ENCODE assay signal across 1 cellular context in the genomic region with DNA sequence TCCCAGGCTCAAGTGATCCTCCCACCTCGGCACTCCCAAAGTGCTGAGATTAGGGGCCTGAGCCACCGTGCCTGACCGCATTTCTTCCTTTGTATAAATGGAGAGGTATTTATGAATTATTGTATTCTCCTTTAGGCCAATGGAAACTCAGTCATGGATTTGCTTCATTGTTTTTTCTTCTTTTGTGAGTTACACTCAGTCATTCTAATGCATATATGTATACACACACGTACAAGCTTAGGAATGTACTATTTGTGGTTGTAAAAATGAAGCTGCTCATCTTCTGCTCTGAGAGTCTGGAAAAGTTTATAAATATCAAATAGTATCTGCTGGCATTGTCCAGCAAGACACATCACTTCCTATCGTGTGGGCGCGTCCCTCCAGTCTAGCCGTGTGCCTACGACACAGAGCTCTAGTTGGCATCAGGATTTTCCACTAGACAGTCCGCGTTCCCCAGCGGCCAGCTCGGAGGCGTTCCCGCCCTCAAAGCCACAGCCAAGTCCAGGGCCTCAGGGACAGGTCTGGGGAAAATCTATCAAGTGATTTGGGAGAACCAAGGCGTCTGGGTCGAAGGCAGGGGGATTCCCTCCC.
TF ChIP-seq lines count a peak whose summit lies in the region.

No MANE protein-coding gene starts in this region.

TF ChIP-seq in SK-N-SH, 30 proteins besides CTCF, POLR2A, EP300 and RAD21 (continued from another document):
- TF ChIP-seq, protein P1, sequence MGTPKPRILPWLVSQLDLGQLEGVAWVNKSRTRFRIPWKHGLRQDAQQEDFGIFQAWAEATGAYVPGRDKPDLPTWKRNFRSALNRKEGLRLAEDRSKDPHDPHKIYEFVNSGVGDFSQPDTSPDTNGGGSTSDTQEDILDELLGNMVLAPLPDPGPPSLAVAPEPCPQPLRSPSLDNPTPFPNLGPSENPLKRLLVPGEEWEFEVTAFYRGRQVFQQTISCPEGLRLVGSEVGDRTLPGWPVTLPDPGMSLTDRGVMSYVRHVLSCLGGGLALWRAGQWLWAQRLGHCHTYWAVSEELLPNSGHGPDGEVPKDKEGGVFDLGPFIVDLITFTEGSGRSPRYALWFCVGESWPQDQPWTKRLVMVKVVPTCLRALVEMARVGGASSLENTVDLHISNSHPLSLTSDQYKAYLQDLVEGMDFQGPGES (IDR thresholded peaks at IDR 0.05; ENCODE audit: low read depth, low read length), result no peak
- TF ChIP-seq SIN3A (IDR thresholded peaks at IDR 0.05; ENCODE audit: borderline replicate concordance, low read depth, low read length), result no peak
- TF ChIP-seq MXI1 (IDR thresholded peaks at IDR 0.05; ENCODE audit: low read depth, low read length), result no peak
- peak; percentile 45; the same call in 1 of the 2 replicates for TF ChIP-seq FOSL2 (IDR thresholded peaks at IDR 0.05; ENCODE audit: borderline replicate concordance, low read depth)
- TF ChIP-seq, protein P2, sequence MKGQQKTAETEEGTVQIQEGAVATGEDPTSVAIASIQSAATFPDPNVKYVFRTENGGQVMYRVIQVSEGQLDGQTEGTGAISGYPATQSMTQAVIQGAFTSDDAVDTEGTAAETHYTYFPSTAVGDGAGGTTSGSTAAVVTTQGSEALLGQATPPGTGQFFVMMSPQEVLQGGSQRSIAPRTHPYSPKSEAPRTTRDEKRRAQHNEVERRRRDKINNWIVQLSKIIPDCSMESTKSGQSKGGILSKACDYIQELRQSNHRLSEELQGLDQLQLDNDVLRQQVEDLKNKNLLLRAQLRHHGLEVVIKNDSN (IDR thresholded peaks at IDR 0.05; ENCODE audit: borderline replicate concordance, low read depth), result no peak
- TF ChIP-seq, protein P3, sequence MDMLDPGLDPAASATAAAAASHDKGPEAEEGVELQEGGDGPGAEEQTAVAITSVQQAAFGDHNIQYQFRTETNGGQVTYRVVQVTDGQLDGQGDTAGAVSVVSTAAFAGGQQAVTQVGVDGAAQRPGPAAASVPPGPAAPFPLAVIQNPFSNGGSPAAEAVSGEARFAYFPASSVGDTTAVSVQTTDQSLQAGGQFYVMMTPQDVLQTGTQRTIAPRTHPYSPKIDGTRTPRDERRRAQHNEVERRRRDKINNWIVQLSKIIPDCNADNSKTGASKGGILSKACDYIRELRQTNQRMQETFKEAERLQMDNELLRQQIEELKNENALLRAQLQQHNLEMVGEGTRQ (IDR thresholded peaks at IDR 0.05; ENCODE audit: borderline replicate concordance, low read depth, low read length), result no peak
- no peak for TF ChIP-seq FOXM1 (IDR thresholded peaks at IDR 0.05; ENCODE audit: low read depth)
- no peak for TF ChIP-seq GABPA (IDR thresholded peaks at IDR 0.05; ENCODE audit: low read depth)
- peak; percentile 54; the same call in 1 of the 2 replicates for TF ChIP-seq JUND (IDR thresholded peaks at IDR 0.05)
- no peak for TF ChIP-seq POLR2AphosphoS5 (IDR thresholded peaks at IDR 0.05; ENCODE audit: low read depth, low read length)
- TF ChIP-seq ELF1 (IDR thresholded peaks at IDR 0.05), result no peak
- no peak for TF ChIP-seq GATA2 (CRISPR knock-in tag; IDR thresholded peaks at IDR 0.05)
- TF ChIP-seq, protein P4, sequence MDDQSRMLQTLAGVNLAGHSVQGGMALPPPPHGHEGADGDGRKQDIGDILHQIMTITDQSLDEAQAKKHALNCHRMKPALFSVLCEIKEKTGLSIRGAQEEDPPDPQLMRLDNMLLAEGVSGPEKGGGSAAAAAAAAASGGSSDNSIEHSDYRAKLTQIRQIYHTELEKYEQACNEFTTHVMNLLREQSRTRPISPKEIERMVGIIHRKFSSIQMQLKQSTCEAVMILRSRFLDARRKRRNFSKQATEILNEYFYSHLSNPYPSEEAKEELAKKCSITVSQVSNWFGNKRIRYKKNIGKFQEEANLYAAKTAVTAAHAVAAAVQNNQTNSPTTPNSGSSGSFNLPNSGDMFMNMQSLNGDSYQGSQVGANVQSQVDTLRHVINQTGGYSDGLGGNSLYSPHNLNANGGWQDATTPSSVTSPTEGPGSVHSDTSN (IDR thresholded peaks at IDR 0.05), result peak; percentile 58
- no peak for TF ChIP-seq RCOR1 (IDR thresholded peaks at IDR 0.05; ENCODE audit: low read length)
- TF ChIP-seq, protein P5, sequence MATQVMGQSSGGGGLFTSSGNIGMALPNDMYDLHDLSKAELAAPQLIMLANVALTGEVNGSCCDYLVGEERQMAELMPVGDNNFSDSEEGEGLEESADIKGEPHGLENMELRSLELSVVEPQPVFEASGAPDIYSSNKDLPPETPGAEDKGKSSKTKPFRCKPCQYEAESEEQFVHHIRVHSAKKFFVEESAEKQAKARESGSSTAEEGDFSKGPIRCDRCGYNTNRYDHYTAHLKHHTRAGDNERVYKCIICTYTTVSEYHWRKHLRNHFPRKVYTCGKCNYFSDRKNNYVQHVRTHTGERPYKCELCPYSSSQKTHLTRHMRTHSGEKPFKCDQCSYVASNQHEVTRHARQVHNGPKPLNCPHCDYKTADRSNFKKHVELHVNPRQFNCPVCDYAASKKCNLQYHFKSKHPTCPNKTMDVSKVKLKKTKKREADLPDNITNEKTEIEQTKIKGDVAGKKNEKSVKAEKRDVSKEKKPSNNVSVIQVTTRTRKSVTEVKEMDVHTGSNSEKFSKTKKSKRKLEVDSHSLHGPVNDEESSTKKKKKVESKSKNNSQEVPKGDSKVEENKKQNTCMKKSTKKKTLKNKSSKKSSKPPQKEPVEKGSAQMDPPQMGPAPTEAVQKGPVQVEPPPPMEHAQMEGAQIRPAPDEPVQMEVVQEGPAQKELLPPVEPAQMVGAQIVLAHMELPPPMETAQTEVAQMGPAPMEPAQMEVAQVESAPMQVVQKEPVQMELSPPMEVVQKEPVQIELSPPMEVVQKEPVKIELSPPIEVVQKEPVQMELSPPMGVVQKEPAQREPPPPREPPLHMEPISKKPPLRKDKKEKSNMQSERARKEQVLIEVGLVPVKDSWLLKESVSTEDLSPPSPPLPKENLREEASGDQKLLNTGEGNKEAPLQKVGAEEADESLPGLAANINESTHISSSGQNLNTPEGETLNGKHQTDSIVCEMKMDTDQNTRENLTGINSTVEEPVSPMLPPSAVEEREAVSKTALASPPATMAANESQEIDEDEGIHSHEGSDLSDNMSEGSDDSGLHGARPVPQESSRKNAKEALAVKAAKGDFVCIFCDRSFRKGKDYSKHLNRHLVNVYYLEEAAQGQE (IDR thresholded peaks at IDR 0.05; ENCODE audit: low read depth, low read length), result no peak
- TF ChIP-seq, protein P6, sequence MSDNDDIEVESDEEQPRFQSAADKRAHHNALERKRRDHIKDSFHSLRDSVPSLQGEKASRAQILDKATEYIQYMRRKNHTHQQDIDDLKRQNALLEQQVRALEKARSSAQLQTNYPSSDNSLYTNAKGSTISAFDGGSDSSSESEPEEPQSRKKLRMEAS (IDR thresholded peaks at IDR 0.05; ENCODE audit: low read depth), result no peak; the same call in 1 of the 2 replicates
- TF ChIP-seq, protein P7, sequence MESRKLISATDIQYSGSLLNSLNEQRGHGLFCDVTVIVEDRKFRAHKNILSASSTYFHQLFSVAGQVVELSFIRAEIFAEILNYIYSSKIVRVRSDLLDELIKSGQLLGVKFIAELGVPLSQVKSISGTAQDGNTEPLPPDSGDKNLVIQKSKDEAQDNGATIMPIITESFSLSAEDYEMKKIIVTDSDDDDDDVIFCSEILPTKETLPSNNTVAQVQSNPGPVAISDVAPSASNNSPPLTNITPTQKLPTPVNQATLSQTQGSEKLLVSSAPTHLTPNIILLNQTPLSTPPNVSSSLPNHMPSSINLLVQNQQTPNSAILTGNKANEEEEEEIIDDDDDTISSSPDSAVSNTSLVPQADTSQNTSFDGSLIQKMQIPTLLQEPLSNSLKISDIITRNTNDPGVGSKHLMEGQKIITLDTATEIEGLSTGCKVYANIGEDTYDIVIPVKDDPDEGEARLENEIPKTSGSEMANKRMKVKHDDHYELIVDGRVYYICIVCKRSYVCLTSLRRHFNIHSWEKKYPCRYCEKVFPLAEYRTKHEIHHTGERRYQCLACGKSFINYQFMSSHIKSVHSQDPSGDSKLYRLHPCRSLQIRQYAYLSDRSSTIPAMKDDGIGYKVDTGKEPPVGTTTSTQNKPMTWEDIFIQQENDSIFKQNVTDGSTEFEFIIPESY (IDR thresholded peaks at IDR 0.05; ENCODE audit: borderline replicate concordance, low read depth), result no peak
